25 cellular contexts compared by ENCODE assay signal in the genomic region with DNA sequence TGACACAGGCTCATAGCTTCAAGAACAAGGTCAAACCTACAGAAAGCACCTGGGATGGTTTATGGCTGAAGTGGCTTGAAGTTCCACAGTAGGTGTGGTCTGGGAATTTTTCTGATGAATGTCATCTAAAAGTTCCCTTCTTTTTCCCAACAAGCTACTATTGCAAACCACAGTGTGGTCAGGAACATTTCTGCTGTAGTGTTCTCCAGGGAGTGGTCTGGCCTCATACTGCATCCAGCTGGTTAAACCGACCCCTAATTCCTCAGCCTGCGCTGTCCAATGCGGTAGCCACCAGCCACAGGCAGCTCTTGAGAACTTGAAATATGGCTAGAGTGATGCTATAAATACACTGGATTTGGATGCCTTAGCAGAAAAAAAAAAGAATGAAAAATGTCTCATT.
DNase-seq lines count a peak whose midpoint lies in the region; ATAC-seq lines count a peak whose summit lies in the region.
"Had no signal": no experiment of that assay in that cellular context is flagged by ENCODE, and none has a peak within 500 bp of the region (broad histone marks: within the 10 kb centered on the region; RNA-seq: fewer than 3 reads in every experiment).

No MANE protein-coding gene starts in this region.

- H3K4me3 ChIP-seq in GM23248, result no peak overlapping the region
- H3K4me3 ChIP-seq: BLaER1, prostate gland, upper lobe of right lung had no signal

- H3F3A ChIP-seq in GM23248 (ENCODE audit: insufficient read depth), result no peaks in the 10 kb centered on the region

- H3K27ac Mint-ChIP-seq in activated naive CD4-positive, alpha-beta T cell treated with anti-CD3 and anti-CD28 coated beads, Interleukin-2, amount 50 U/mL, for 72 hours, result no peak overlapping the region
- H3K27ac Mint-ChIP-seq: activated CD4-positive, alpha-beta T cell treated with anti-CD3 and anti-CD28 coated beads, Interleukin-2, amount 10 ng/mL, durations not matched to agents 24 days and 14 days; H9; T-helper 2 cell treated with Interferon-gamma antibody and Interleukin-4, amounts not matched to agents 5 μg/mL and 100 μg/mL, for 36 hours had no signal

- DNase-seq in A172 (ENCODE audit: low spot score) (peak; percentile 83), GM23248 (peak; percentile 37), astrocyte of the hippocampus (ENCODE audit: low read depth, low spot score) (peak; percentile 84), iris pigment epithelial cell (ENCODE audit: low read depth) (peak; percentile 8), caudate nucleus (lab: John Stamatoyannopoulos, UW) (no peak), activated gamma-delta T cell (lab: John Stamatoyannopoulos, UW) (no peak)
- DNase-seq in activated naive CD4-positive, alpha-beta T cell treated with anti-CD3 and anti-CD28 coated beads, Interleukin-2, amount 50 U/mL, for 72 hours (ENCODE audit: low spot score in 2 of 2), result no peak
- DNase-seq: activated CD4-positive, alpha-beta T cell treated with anti-CD3 and anti-CD28 coated beads, Interleukin-2, amount 10 ng/mL, durations not matched to agents 24 days and 14 days; activated naive CD4-positive, alpha-beta T cell treated with anti-CD3 and anti-CD28 coated beads, Interleukin-2, amount 50 U/mL, for 16 hours; aorta; DMS79; effector CD4-positive, alpha-beta T cell; H9; NCI-H1105 treated with DMSO at 0.1 percent for 48 hours; NCI-H2029 treated with DMSO at 0.1 percent for 48 hours; NCI-H2227 treated with DMSO at 0.1 percent for 48 hours; NCI-H774; SK-N-SH; substantia nigra; upper lobe of right lung; WERI-Rb-1 had no signal

- H3K36me3 Mint-ChIP-seq in activated naive CD4-positive, alpha-beta T cell treated with anti-CD3 and anti-CD28 coated beads, Interleukin-2, amount 50 U/mL, for 72 hours, result no peaks in the 10 kb centered on the region

- H3K79me2 ChIP-seq in GM23248 (ENCODE audit: insufficient read depth), result no peaks in the 10 kb centered on the region

- ATAC-seq in GM19023 (IDR thresholded peaks at IDR 0.05; ENCODE audit: unreplicated experiment), result no peak
- no peak for ATAC-seq in activated naive CD4-positive, alpha-beta T cell treated with anti-CD3 and anti-CD28 coated beads, Interleukin-2, amount 50 U/mL, for 72 hours
- ATAC-seq: upper lobe of right lung had no signal

- H3K4me1 ChIP-seq in GM23248 (ENCODE audit: insufficient read depth), result peaks cover 7% of the 10 kb centered on the region; the same call in 1 of the 2 replicates
- H3K4me1 ChIP-seq: BLaER1, prostate gland, upper lobe of right lung had no signal

- H2AFZ ChIP-seq in GM23248, result no peak overlapping the region

- no peak overlapping the region for H3K27ac ChIP-seq in GM23248
- no peak overlapping the region for H3K27ac ChIP-seq in caudate nucleus (ENCODE audit: low read depth, low read length)
- H3K27ac ChIP-seq: BLaER1, prostate gland, upper lobe of right lung, WERI-Rb-1 had no signal

- WGBS in GM23248 (ENCODE audit: low coverage in 1 of 2, low lambda C conversion rate in 2 of 2, missing lambda C conversion rate in 2 of 2), 2 experiments, result 49 to 52% methylated on average over 3 of the region's 3 CpGs

- H3K9ac ChIP-seq in GM23248, result no peak overlapping the region
- H3K9ac ChIP-seq: BLaER1, SK-N-SH had no signal

- H3K9me3 Mint-ChIP-seq in activated naive CD4-positive, alpha-beta T cell treated with anti-CD3 and anti-CD28 coated beads, Interleukin-2, amount 50 U/mL, for 72 hours, result no peaks in the 10 kb centered on the region
- H3K9me3 Mint-ChIP-seq: activated CD4-positive, alpha-beta T cell treated with anti-CD3 and anti-CD28 coated beads, Interleukin-2, amount 10 ng/mL, durations not matched to agents 24 days and 14 days; H9; T-helper 2 cell treated with Interferon-gamma antibody and Interleukin-4, amounts not matched to agents 5 μg/mL and 100 μg/mL, for 36 hours had no signal

- H3K4me2 ChIP-seq in GM23248 (ENCODE audit: unreplicated experiment), result no peak overlapping the region
- H3K4me2 ChIP-seq: BLaER1, SK-N-SH had no signal

- H4K20me1 ChIP-seq in GM23248 (ENCODE audit: insufficient read depth), result no peaks in the 10 kb centered on the region
- H4K20me1 ChIP-seq: BLaER1 had no signal

- H3K9me3 ChIP-seq in GM23248 (ENCODE audit: low read depth), result no peaks in the 10 kb centered on the region
- H3K9me3 ChIP-seq: BLaER1, prostate gland, SK-N-SH, upper lobe of right lung had no signal

- H3K27me3 ChIP-seq in GM23248 (replicated peaks; ENCODE audit: insufficient read depth), result no peaks in the 10 kb centered on the region; the same call in 1 of the 2 replicates
- H3K27me3 ChIP-seq: BLaER1, upper lobe of right lung had no signal

- in situ Hi-C loops in GM23248 (cut with MboI), result no loop called here

- no peaks in the 10 kb centered on the region for H3K9me2 ChIP-seq in GM23248 (ENCODE audit: insufficient read depth)
- H3K9me2 ChIP-seq: SK-N-SH had no signal

- H3K36me3 ChIP-seq in GM23248 (ENCODE audit: low read depth), result no peaks in the 10 kb centered on the region
- H3K36me3 ChIP-seq: BLaER1, prostate gland, upper lobe of right lung, WERI-Rb-1 had no signal

Comparison
In these comparisons a context has a peak if more than half of its experiments do, and no peak if none do; other contexts are left out.
1. DNase-seq: peak in A172 (single experiment), GM23248 (single experiment), astrocyte of the hippocampus (single experiment) and iris pigment epithelial cell (single experiment); none in caudate nucleus (0 of 61), activated gamma-delta T cell (single experiment) and activated naive CD4-positive, alpha-beta T cell treated with anti-CD3 and anti-CD28 coated beads, Interleukin-2, amount 50 U/mL, for 72 hours (0 of 2).